1 cellular context compared by ENCODE assay signal in genomic region chr3:63333815-63334214, GRCh38.
TF ChIP-seq lines count a peak whose summit lies in the region.

No MANE protein-coding gene starts in this region.

TF ChIP-seq in HepG2, 621 proteins besides CTCF, POLR2A, EP300 and RAD21 (continued from another document):
- TF ChIP-seq FUBP1 (CRISPR knock-in tag; IDR thresholded peaks at IDR 0.05; ENCODE audit: borderline replicate concordance), result no peak
- no peak for TF ChIP-seq ZNF800 (CRISPR knock-in tag; IDR thresholded peaks at IDR 0.05)
- TF ChIP-seq ZNF17 (CRISPR knock-in tag; IDR thresholded peaks at IDR 0.05), result no peak
- no peak for TF ChIP-seq FOXK1 (CRISPR knock-in tag; IDR thresholded peaks at IDR 0.05; ENCODE audit: borderline replicate concordance, low read depth)
- TF ChIP-seq MIER3 (CRISPR knock-in tag; IDR thresholded peaks at IDR 0.05; ENCODE audit: borderline replicate concordance), result no peak
- TF ChIP-seq ZNF333 (CRISPR knock-in tag; IDR thresholded peaks at IDR 0.05; ENCODE audit: borderline replicate concordance), result no peak
- no peak for TF ChIP-seq ZNF430 (CRISPR knock-in tag; IDR thresholded peaks at IDR 0.05)
- TF ChIP-seq CEBPZ (IDR thresholded peaks at IDR 0.05; ENCODE audit: low read length), result no peak
TF ChIP-seq in HepG2: peak in this region for 0.
